ENCODE assay signal across 1 cellular context in the genomic region with DNA sequence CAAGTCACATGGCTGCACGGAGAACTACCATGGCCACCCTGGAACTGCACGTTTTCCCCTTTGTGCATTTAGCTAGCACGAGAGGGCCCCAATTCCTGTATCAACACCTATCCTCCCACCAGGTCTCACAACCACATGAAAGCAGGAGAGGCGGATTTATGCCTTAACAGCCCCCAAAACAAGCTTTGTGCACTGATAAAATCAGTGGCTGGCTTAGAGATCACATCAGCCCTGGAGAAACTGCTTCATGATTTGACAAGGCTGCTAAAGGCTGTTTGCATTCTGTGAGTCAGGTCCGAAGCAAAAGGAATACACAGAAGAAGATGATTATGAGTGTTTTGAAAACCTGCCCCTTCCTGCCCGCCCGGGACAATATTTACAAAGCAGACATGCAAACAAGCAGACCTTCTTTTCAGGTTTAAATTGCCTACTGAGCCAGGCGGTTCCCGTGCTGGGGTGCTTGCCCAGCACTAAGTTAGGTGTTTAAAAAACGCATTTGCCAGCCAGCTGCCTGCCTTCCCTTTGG.
TF ChIP-seq lines count a peak whose summit lies in the region.

No MANE protein-coding gene starts in this region.

TF ChIP-seq in HepG2, 621 proteins besides CTCF, POLR2A, EP300 and RAD21 (continued from another document and continues in another):
- 0 out of 2 replicates have a peak, but pooled peaks have one; percentile 42 for TF ChIP-seq ZNF281 (CRISPR knock-in tag; IDR thresholded peaks at IDR 0.05; ENCODE audit: borderline replicate concordance)
- no peak for TF ChIP-seq MAFF (IDR thresholded peaks at IDR 0.05; ENCODE audit: low read depth, low read length)
- peak; percentile 63 for TF ChIP-seq HNF4A (CRISPR knock-in tag; IDR thresholded peaks at IDR 0.05)
- TF ChIP-seq NAIF1 (CRISPR knock-in tag; IDR thresholded peaks at IDR 0.05; ENCODE audit: borderline replicate concordance), result no peak
- TF ChIP-seq FOXO1 (CRISPR knock-in tag; IDR thresholded peaks at IDR 0.05), result peak; percentile 63
- TF ChIP-seq RAD51 (IDR thresholded peaks at IDR 0.05; ENCODE audit: borderline replicate concordance), result no peak
- TF ChIP-seq ZBTB42 (CRISPR knock-in tag; IDR thresholded peaks at IDR 0.05), result no peak
- TF ChIP-seq ZNF883 (CRISPR knock-in tag; IDR thresholded peaks at IDR 0.05; ENCODE audit: not compliant biosample characterization), result no peak
- TF ChIP-seq U2AF2 (IDR thresholded peaks at IDR 0.05; ENCODE audit: low read depth, low read length), result no peak
- TF ChIP-seq IKZF5 (CRISPR knock-in tag; IDR thresholded peaks at IDR 0.05), result peak; percentile 80; the same call in 1 of the 2 replicates
- no peak for TF ChIP-seq MTF1 (CRISPR knock-in tag; IDR thresholded peaks at IDR 0.05)
- TF ChIP-seq CENPT (CRISPR knock-in tag; IDR thresholded peaks at IDR 0.05; ENCODE audit: low read depth), result no peak
- TF ChIP-seq PAX8 (CRISPR knock-in tag; IDR thresholded peaks at IDR 0.05; ENCODE audit: borderline replicate concordance), result no peak
- TF ChIP-seq ZNF275 (CRISPR knock-in tag; IDR thresholded peaks at IDR 0.05; ENCODE audit: borderline replicate concordance), result no peak
- TF ChIP-seq CREBL2 (CRISPR knock-in tag; IDR thresholded peaks at IDR 0.05; ENCODE audit: borderline replicate concordance), result no peak
- no peak for TF ChIP-seq ZNF780A (CRISPR knock-in tag; IDR thresholded peaks at IDR 0.05)
- TF ChIP-seq SMC3 (IDR thresholded peaks at IDR 0.05; ENCODE audit: low read length), result no peak
- TF ChIP-seq ZBTB39 (CRISPR knock-in tag; IDR thresholded peaks at IDR 0.05), result no peak
- no peak for TF ChIP-seq ZSCAN12 (CRISPR knock-in tag; IDR thresholded peaks at IDR 0.05)
- no peak for TF ChIP-seq LRRFIP1 (CRISPR knock-in tag; conservative IDR thresholded peaks at IDR 0.05)
- TF ChIP-seq MLLT10 (CRISPR knock-in tag; IDR thresholded peaks at IDR 0.05), result no peak
- TF ChIP-seq DBP (CRISPR knock-in tag; IDR thresholded peaks at IDR 0.05; ENCODE audit: not compliant biosample characterization), result no peak
- no peak for TF ChIP-seq SPEN (CRISPR knock-in tag; IDR thresholded peaks at IDR 0.05; ENCODE audit: low read depth)
- TF ChIP-seq KDM6A (CRISPR knock-in tag; IDR thresholded peaks at IDR 0.05; ENCODE audit: low read depth), result peak; percentile 52
- no peak for TF ChIP-seq ZFAT (CRISPR knock-in tag; conservative IDR thresholded peaks at IDR 0.05)
- TF ChIP-seq LCORL (IDR thresholded peaks at IDR 0.05), result no peak
- peak; percentile 22; the same call in 1 of the 2 replicates for TF ChIP-seq LCORL (CRISPR knock-in tag; IDR thresholded peaks at IDR 0.05)
- TF ChIP-seq FOXJ3 (CRISPR knock-in tag; IDR thresholded peaks at IDR 0.05; ENCODE audit: borderline replicate concordance), result peak; percentile 75
- TF ChIP-seq DRAP1 (CRISPR knock-in tag; IDR thresholded peaks at IDR 0.05), result no peak
- no peak for TF ChIP-seq CREB3 (CRISPR knock-in tag; IDR thresholded peaks at IDR 0.05)
- no peak for TF ChIP-seq MYNN (CRISPR knock-in tag; IDR thresholded peaks at IDR 0.05; ENCODE audit: low read depth)
- TF ChIP-seq, protein P1, sequence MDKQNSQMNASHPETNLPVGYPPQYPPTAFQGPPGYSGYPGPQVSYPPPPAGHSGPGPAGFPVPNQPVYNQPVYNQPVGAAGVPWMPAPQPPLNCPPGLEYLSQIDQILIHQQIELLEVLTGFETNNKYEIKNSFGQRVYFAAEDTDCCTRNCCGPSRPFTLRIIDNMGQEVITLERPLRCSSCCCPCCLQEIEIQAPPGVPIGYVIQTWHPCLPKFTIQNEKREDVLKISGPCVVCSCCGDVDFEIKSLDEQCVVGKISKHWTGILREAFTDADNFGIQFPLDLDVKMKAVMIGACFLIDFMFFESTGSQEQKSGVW (CRISPR knock-in tag; IDR thresholded peaks at IDR 0.05; ENCODE audit: borderline replicate concordance), result no peak
- TF ChIP-seq CCDC6 (CRISPR knock-in tag; IDR thresholded peaks at IDR 0.05), result no peak; the same call in 1 of the 2 replicates
- no peak for TF ChIP-seq ZNF879 (CRISPR knock-in tag; IDR thresholded peaks at IDR 0.05)
- TF ChIP-seq, protein P2, sequence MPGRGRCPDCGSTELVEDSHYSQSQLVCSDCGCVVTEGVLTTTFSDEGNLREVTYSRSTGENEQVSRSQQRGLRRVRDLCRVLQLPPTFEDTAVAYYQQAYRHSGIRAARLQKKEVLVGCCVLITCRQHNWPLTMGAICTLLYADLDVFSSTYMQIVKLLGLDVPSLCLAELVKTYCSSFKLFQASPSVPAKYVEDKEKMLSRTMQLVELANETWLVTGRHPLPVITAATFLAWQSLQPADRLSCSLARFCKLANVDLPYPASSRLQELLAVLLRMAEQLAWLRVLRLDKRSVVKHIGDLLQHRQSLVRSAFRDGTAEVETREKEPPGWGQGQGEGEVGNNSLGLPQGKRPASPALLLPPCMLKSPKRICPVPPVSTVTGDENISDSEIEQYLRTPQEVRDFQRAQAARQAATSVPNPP (CRISPR knock-in tag; IDR thresholded peaks at IDR 0.05), result 0 out of 2 replicates have a peak, but pooled peaks have one; percentile 21
- TF ChIP-seq ZNF232 (CRISPR knock-in tag; IDR thresholded peaks at IDR 0.05; ENCODE audit: borderline replicate concordance), result 0 out of 2 replicates have a peak, but pooled peaks have one; percentile 30
- no peak for TF ChIP-seq SP2 (CRISPR knock-in tag; IDR thresholded peaks at IDR 0.05)
- TF ChIP-seq ZFP41 (CRISPR knock-in tag; IDR thresholded peaks at IDR 0.05; ENCODE audit: borderline replicate concordance), result no peak
- no peak for TF ChIP-seq MZF1 (CRISPR knock-in tag; IDR thresholded peaks at IDR 0.05; ENCODE audit: borderline replicate concordance)
- TF ChIP-seq KDM2A (CRISPR knock-in tag; IDR thresholded peaks at IDR 0.05; ENCODE audit: borderline replicate concordance, low read depth), result peak; percentile 41; the same call in 1 of the 2 replicates
- TF ChIP-seq ZNF234 (CRISPR knock-in tag; conservative IDR thresholded peaks at IDR 0.05), result no peak
- no peak for TF ChIP-seq ZNF841 (CRISPR knock-in tag; IDR thresholded peaks at IDR 0.05; ENCODE audit: borderline replicate concordance)
- no peak for TF ChIP-seq ZNF790 (CRISPR knock-in tag; IDR thresholded peaks at IDR 0.05; ENCODE audit: borderline replicate concordance)
- TF ChIP-seq, protein P3, sequence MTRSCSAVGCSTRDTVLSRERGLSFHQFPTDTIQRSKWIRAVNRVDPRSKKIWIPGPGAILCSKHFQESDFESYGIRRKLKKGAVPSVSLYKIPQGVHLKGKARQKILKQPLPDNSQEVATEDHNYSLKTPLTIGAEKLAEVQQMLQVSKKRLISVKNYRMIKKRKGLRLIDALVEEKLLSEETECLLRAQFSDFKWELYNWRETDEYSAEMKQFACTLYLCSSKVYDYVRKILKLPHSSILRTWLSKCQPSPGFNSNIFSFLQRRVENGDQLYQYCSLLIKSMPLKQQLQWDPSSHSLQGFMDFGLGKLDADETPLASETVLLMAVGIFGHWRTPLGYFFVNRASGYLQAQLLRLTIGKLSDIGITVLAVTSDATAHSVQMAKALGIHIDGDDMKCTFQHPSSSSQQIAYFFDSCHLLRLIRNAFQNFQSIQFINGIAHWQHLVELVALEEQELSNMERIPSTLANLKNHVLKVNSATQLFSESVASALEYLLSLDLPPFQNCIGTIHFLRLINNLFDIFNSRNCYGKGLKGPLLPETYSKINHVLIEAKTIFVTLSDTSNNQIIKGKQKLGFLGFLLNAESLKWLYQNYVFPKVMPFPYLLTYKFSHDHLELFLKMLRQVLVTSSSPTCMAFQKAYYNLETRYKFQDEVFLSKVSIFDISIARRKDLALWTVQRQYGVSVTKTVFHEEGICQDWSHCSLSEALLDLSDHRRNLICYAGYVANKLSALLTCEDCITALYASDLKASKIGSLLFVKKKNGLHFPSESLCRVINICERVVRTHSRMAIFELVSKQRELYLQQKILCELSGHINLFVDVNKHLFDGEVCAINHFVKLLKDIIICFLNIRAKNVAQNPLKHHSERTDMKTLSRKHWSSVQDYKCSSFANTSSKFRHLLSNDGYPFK (CRISPR knock-in tag; IDR thresholded peaks at IDR 0.05; ENCODE audit: borderline replicate concordance), result no peak
